Comparison of ENCODE assay signal across 20 cellular contexts in the genomic region with DNA sequence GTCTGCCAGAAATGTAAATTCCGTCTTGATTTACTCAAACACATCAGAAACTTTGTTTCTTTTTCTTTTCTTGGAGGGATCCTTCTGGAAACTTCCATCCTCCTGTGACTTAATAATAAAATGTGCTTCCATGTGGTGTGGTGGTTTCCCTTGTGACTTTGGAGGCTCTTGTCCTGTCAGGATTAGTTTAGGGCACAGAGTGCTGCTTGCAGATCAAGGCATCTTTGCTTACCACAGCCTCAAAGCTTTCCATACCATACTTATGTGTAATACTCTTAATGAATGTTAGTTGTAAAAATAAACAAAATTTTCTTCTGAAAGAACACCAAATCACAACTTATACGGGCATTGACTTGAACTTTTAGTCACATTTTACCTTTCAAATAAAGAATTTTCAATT. TPM values are rescaled to one million over a fixed set of nuclear protein-coding genes. Genes with fewer than 3 reads are reported as not detected.
DNase-seq lines count a peak whose midpoint lies in the region; ATAC-seq and TF ChIP-seq lines count a peak whose summit lies in the region.
"Had no signal": no experiment of that assay in that cellular context is flagged by ENCODE, and none has a peak within 500 bp of the region (broad histone marks: within the 10 kb centered on the region; RNA-seq: fewer than 3 reads in every experiment).

No MANE protein-coding gene starts in this region.

- H3K4me1 ChIP-seq in adipocyte (ENCODE audit: control insufficient read depth, insufficient read depth, low read length) (no peaks in the 10 kb centered on the region), right atrium auricular region (no peaks in the 10 kb centered on the region)
- H3K4me1 ChIP-seq: BLaER1 treated with 17β-estradiol and CSF1 and Interleukin-3, amounts not matched to agents 10 nM and 100 nM had no signal

- peak; percentile 47 for DNase-seq in DMS53 (lab: John Stamatoyannopoulos, UW)
- DNase-seq in DMS53 treated with DMSO at 0.1 percent for 48 hours (lab: John Stamatoyannopoulos, UW; ENCODE audit: unreplicated experiment), result no peak
- peak; percentile 39 for DNase-seq in adipocyte (ENCODE audit: low read depth)
- peak; percentile 1 for DNase-seq in fibroblast of villous mesenchyme (ENCODE audit: low read depth)
- DNase-seq in hepatic stellate cell (ENCODE audit: low spot score), result no peak
- no peak for DNase-seq in right atrium auricular region (ENCODE audit: low spot score)
- DNase-seq: CD8-positive, alpha-beta memory T cell; MV-4-11; NCI-H1417 treated with DMSO at 0.1 percent for 48 hours; NCI-H1930; NCI-H446 treated with DMSO at 0.1 percent for 48 hours; NK-92 treated with Interleukin-12 subunit alpha and Interleukin-12 subunit beta, amount 100 ng/mL, for 24 hours; SIG-M5 had no signal

- no peak for TF ChIP-seq CTCF in fibroblast of villous mesenchyme (IDR thresholded peaks at IDR 0.05; ENCODE audit: insufficient read depth, low read depth, low read length)
- no peak for TF ChIP-seq CTCF in right atrium auricular region (IDR thresholded peaks at IDR 0.05)

- ATAC-seq in HG03139 (IDR thresholded peaks at IDR 0.05; ENCODE audit: unreplicated experiment) (no peak), esophagus mucosa (no peak)

- H3K9me3 ChIP-seq in adipocyte (ENCODE audit: control insufficient read depth, low read length), result no peaks in the 10 kb centered on the region
- no peaks in the 10 kb centered on the region for H3K9me3 ChIP-seq in right atrium auricular region
- H3K9me3 ChIP-seq: BLaER1 treated with 17β-estradiol and CSF1 and Interleukin-3, amounts not matched to agents 10 nM and 100 nM had no signal

- H3K4me3 ChIP-seq in adipocyte (ENCODE audit: low read length) (no peak overlapping the region), fibroblast of villous mesenchyme (ENCODE audit: low read depth, low read length) (no peak overlapping the region), right atrium auricular region (no peak overlapping the region)
- H3K4me3 ChIP-seq: BLaER1 treated with 17β-estradiol and CSF1 and Interleukin-3, amounts not matched to agents 10 nM and 100 nM had no signal

- no peaks in the 10 kb centered on the region for H3K27me3 ChIP-seq in adipocyte (replicated peaks; ENCODE audit: control insufficient read depth, insufficient read depth, low read length)
- H3K27me3 ChIP-seq in right atrium auricular region, result no peaks in the 10 kb centered on the region
- H3K27me3 ChIP-seq: BLaER1 treated with 17β-estradiol and CSF1 and Interleukin-3, amounts not matched to agents 10 nM and 100 nM had no signal

- H3K36me3 ChIP-seq in adipocyte (ENCODE audit: control insufficient read depth, insufficient read depth, low read length, severe bottlenecking) (no peaks in the 10 kb centered on the region), right atrium auricular region (no peaks in the 10 kb centered on the region)
- H3K36me3 ChIP-seq: BLaER1 treated with 17β-estradiol and CSF1 and Interleukin-3, amounts not matched to agents 10 nM and 100 nM had no signal

- H3K9ac ChIP-seq in adipocyte (ENCODE audit: low read length), result no peak overlapping the region
- H3K9ac ChIP-seq: BLaER1 treated with 17β-estradiol and CSF1 and Interleukin-3, amounts not matched to agents 10 nM and 100 nM had no signal

- no peak overlapping the region for H3K27ac ChIP-seq in right atrium auricular region
- H3K27ac ChIP-seq: 22Rv1; BLaER1 treated with 17β-estradiol and CSF1 and Interleukin-3, amounts not matched to agents 10 nM and 100 nM had no signal

RNA-seq across cellular contexts. Expression of gene GBA3, which starts 27.4 kb away (rescaled TPM):
- total RNA-seq in fibroblast of villous mesenchyme (not detected in 2 replicates), right atrium auricular region (not detected), esophagus mucosa (0.12 TPM)
- total RNA-seq: CD8-positive, alpha-beta memory T cell; H1; OCI-LY7; RPMI7951 had no signal

Comparison
In these comparisons a context has a peak if more than half of its experiments do, and no peak if none do; other contexts are left out.
1. DNase-seq: peak in DMS53 (single experiment), adipocyte (single experiment) and fibroblast of villous mesenchyme (single experiment); none in DMS53 treated with DMSO at 0.1 percent for 48 hours (single experiment), hepatic stellate cell (single experiment) and right atrium auricular region (single experiment).